Comparison of ENCODE assay signal across 6 cellular contexts in genomic region chr11:67392182-67392715, GRCh38. TPM values are rescaled to one million over a fixed set of nuclear protein-coding genes. Genes with fewer than 3 reads are reported as not detected.
A peak's percentile ranks its signal among the peaks of the same experiment; 100 is the strongest.
DNase-seq lines count a peak whose midpoint lies in the region; ATAC-seq and TF ChIP-seq lines count a peak whose summit lies in the region.

No MANE protein-coding gene starts in this region.

- intact Hi-C loops in body of pancreas (cut with DNase I): no loop called here

- peak overlapping the region; percentile 85 for H2AFZ ChIP-seq in osteoblast (ENCODE audit: low read length)

- H3K27ac ChIP-seq in body of pancreas (peak overlapping the region; percentile 72 to 89 (median 82)), osteoblast (ENCODE audit: low read depth, low read length) (peak overlapping the region; percentile 83)

- peaks cover 1% of the 10 kb centered on the region for H3K27me3 Mint-ChIP-seq in HFFc6 (ENCODE audit: insufficient read depth)

- H3K27me3 ChIP-seq in body of pancreas: no peaks in the 10 kb centered on the region
- no peaks in the 10 kb centered on the region for H3K27me3 ChIP-seq in osteoblast (ENCODE audit: insufficient read depth, low read length)

- no peaks in the 10 kb centered on the region for H4K20me1 ChIP-seq in osteoblast (ENCODE audit: insufficient read depth, low read length)

- H3K27ac Mint-ChIP-seq in HFFc6: peak overlapping the region; percentile 83

- no peaks in the 10 kb centered on the region; the same call in 1 of the 2 replicates for H3K36me3 Mint-ChIP-seq in HFFc6 (ENCODE audit: low read depth)

- peak; percentile 23 for ATAC-seq in body of pancreas
- ATAC-seq in HG02571 (IDR thresholded peaks at IDR 0.05; ENCODE audit: unreplicated experiment): no peak

- 3 to 10% methylated on average over 20 to 31 of the region's 31 CpGs for WGBS in body of pancreas, 2 donors

- TF ChIP-seq CTCF in HFFc6 (IDR thresholded peaks at IDR 0.05) (no peak), body of pancreas (IDR thresholded peaks at IDR 0.05) (no peak), osteoblast (IDR thresholded peaks at IDR 0.05; ENCODE audit: extremely low read depth, low read depth, low read length) (no peak)

- peak overlapping the region; percentile 99 for H3K4me2 ChIP-seq in osteoblast (ENCODE audit: insufficient read depth, low read length)

- no peak for TF ChIP-seq POLR2A in body of pancreas (IDR thresholded peaks at IDR 0.05)

- H3K9me3 ChIP-seq in body of pancreas (no peaks in the 10 kb centered on the region), osteoblast (ENCODE audit: low read depth, low read length) (no peaks in the 10 kb centered on the region)

- H3K4me3 Mint-ChIP-seq in HFFc6: peak overlapping the region; percentile 90

- DNase-seq in HFFc6 (no peak), body of pancreas (peak in 2 of 4 donors; percentile 22 to 37), osteoblast (ENCODE audit: insufficient read length, low spot score, missing footprints) (peak; percentile 95), GDM1 (lab: John Stamatoyannopoulos, UW) (no peak), NCI-H128 (lab: John Stamatoyannopoulos, UW; ENCODE audit: unreplicated experiment) (no peak)

- H3K79me2 ChIP-seq in osteoblast (ENCODE audit: insufficient read depth, low read length): peaks cover 24% of the 10 kb centered on the region

- H3K4me1 Mint-ChIP-seq in HFFc6 (ENCODE audit: low read depth): peaks cover 24% of the 10 kb centered on the region

- H3K4me3 ChIP-seq in body of pancreas: peak overlapping the region; percentile 93 to 94
- peak overlapping the region; percentile 87 for H3K4me3 ChIP-seq in osteoblast (ENCODE audit: insufficient read depth, low read length)

- H3K36me3 ChIP-seq in body of pancreas (replicated peaks in 1 of 2; ENCODE audit: insufficient read depth in 1 of 2, low read depth in 2 of 2): no peaks in the 10 kb centered on the region
- peaks cover 8% of the 10 kb centered on the region for H3K36me3 ChIP-seq in osteoblast (ENCODE audit: insufficient read depth, low read length)

- H3K9me3 Mint-ChIP-seq in HFFc6: no peaks in the 10 kb centered on the region

- H3K4me1 ChIP-seq in body of pancreas (peaks cover 23% of the 10 kb centered on the region), osteoblast (ENCODE audit: insufficient read depth, low read length) (peaks cover 13% of the 10 kb centered on the region)

RNA-seq across cellular contexts. Expression of gene RAD9A, which starts 0.5 kb away (rescaled TPM):
- total RNA-seq in HFFc6 (2021; fragmentation: NEBNext Ultra II Directional; extraction: Animal tissue kit (Norgen Biotek cat#: 25700)): 10 to 100 TPM in 1 of 6 experiments, 1 to 10 TPM in 5; 7.6 to 10.3 (median 8.8) TPM
- 10 to 100 TPM; 22.6 to 49.4 TPM for total RNA-seq in body of pancreas
- total RNA-seq in osteoblast: 7.6 and 10.3 TPM in 2 replicates

RNA-seq across cellular contexts. Expression of gene PPP1CA, which starts 9.4 kb away (rescaled TPM):
- total RNA-seq in HFFc6 (2021; fragmentation: NEBNext Ultra II Directional; extraction: Animal tissue kit (Norgen Biotek cat#: 25700)): 100 to 1,000 TPM; 162 to 191 (median 180) TPM
- total RNA-seq in body of pancreas (100 to 1,000 TPM in 1 of 2 donors, 10 to 100 TPM in 1; 81.1 to 104 TPM), osteoblast (161 and 169 TPM in 2 replicates)

RNA-seq across cellular contexts. Expression of gene TBC1D10C, which starts 11.6 kb away (rescaled TPM):
- not detected for total RNA-seq in HFFc6 (2021; fragmentation: NEBNext Ultra II Directional; extraction: Animal tissue kit (Norgen Biotek cat#: 25700))
- total RNA-seq in body of pancreas (1 to 10 TPM; 1.6 to 4.3 TPM), osteoblast (not detected in 2 replicates)

RNA-seq across cellular contexts. Expression of gene CLCF1, which starts 18.9 kb away (rescaled TPM):
- total RNA-seq in HFFc6 (2021; fragmentation: NEBNext Ultra II Directional; extraction: Animal tissue kit (Norgen Biotek cat#: 25700)): 10 to 100 TPM in 4 of 6 experiments, 1 to 10 TPM in 2; 8.9 to 12.8 (median 10.5) TPM
- total RNA-seq in body of pancreas: 10 to 100 TPM in 1 of 2 donors, 1 to 10 TPM in 1; 2.3 to 14.5 TPM
- 6.2 and 6.9 TPM in 2 replicates for total RNA-seq in osteoblast

RNA-seq across cellular contexts. Expression of gene CARNS1, which starts 23.2 kb away (rescaled TPM):
- under 1 TPM in 5 of 6 experiments, not detected in 1; 0.05 to 0.14 (median 0.06) TPM for total RNA-seq in HFFc6 (2021; fragmentation: NEBNext Ultra II Directional; extraction: Animal tissue kit (Norgen Biotek cat#: 25700))
- 1 to 10 TPM; 2.1 to 2.6 TPM for total RNA-seq in body of pancreas
- total RNA-seq in osteoblast: under 0.01 TPM in 2 replicates
